In the genomic region with DNA sequence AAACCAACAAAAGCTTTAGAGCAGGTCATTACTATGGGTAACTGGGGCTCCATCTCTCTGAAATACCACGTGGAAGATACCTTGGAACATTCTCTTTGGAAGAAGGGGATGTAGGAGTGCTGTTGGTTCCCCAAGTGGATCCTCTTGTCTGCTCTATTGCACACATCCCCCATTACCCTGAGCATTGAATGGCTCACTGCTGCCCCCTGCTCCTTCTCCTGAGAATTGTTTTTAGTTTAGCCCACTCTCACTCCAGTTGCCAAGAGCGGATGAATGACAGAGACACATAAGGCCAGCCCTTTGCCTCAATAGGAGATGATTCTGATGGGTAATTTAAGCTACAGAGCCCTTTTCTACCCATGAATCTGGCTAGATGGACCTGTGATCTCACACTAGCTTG, we compare ENCODE assay signal across 8 cellular contexts.
DNase-seq lines count a peak whose midpoint lies in the region; ATAC-seq and TF ChIP-seq lines count a peak whose summit lies in the region.

No MANE protein-coding gene starts in this region.

- H3K4me3 Mint-ChIP-seq in Caco-2 (ENCODE audit: unreplicated experiment) (no peak overlapping the region), T-helper 17 cell (no peak overlapping the region)

- TF ChIP-seq EP300 in sigmoid colon (IDR thresholded peaks at IDR 0.05): no peak

- peak; percentile 62 to 65 for TF ChIP-seq CTCF in Caco-2 (IDR thresholded peaks at IDR 0.05; ENCODE audit: insufficient read depth in 1 of 2, low read depth in 1 of 2, low read length in 1 of 2, severe bottlenecking in 1 of 2, unreplicated experiment in 1 of 2)
- TF ChIP-seq CTCF in astrocyte of the cerebellum (IDR thresholded peaks at IDR 0.05; ENCODE audit: low read depth, low read length, missing control alignments): peak; percentile 71
- TF ChIP-seq CTCF in sigmoid colon (IDR thresholded peaks at IDR 0.05): peak in 2 of 4 experiments; percentile 27 to 30

- in situ Hi-C loops in astrocyte of the cerebellum (cut with HindIII; ENCODE audit: low sequenced_read_pairs): no loop called here

- POLR2A ChIA-PET in Caco-2 (lab: Charles Lee): no interaction called here

- H3K27ac Mint-ChIP-seq in Caco-2 (ENCODE audit: unreplicated experiment) (no peak overlapping the region), T-helper 17 cell (no peak overlapping the region)

- H3K4me1 Mint-ChIP-seq in Caco-2 (ENCODE audit: low read depth, unreplicated experiment) (peaks cover 9% of the 10 kb centered on the region), T-helper 17 cell (peaks cover 4% of the 10 kb centered on the region)

- no TSS peak for BruUV-seq in Caco-2 (replicated peaks; lab: Mats Ljungman, UMichigan)

- no peak overlapping the region for H3K4me3 ChIP-seq in Caco-2 (ENCODE audit: low read depth, low read length)
- H3K4me3 ChIP-seq in astrocyte of the cerebellum (ENCODE audit: low read depth, low read length): no peak overlapping the region
- H3K4me3 ChIP-seq in sigmoid colon: no peak overlapping the region

- H3K27me3 ChIP-seq in Caco-2 (replicated peaks; ENCODE audit: control insufficient read depth, insufficient read depth, low read length) (no peaks in the 10 kb centered on the region), sigmoid colon (no peaks in the 10 kb centered on the region)

- DNase-seq in Caco-2 (peak; percentile 41 to 66), T-helper 17 cell (peak in 2 of 3 donors; percentile 24 to 43), astrocyte of the cerebellum (ENCODE audit: low read depth) (peak; percentile 20), left colon (peak in 1 of 2 donors; percentile 51), sigmoid colon (no peak)
- peak; percentile 19 for DNase-seq in stimulated activated CD8-positive, alpha-beta memory T cell treated with anti-CD3 and anti-CD28 coated beads, Interleukin-15, amount 100 ng/mL, for 24 hours (ENCODE audit: low read depth)

- ATAC-seq in GM19452 (IDR thresholded peaks at IDR 0.05; ENCODE audit: unreplicated experiment) (peak; percentile 56), HG03575 (IDR thresholded peaks at IDR 0.05; ENCODE audit: extremely low read depth, insufficient number of reproducible peaks, low FRiP score, unreplicated experiment) (peak; percentile 85), T-helper 17 cell (peak; percentile 67), left colon (peak; percentile 92)

- no peak overlapping the region for H3K27ac ChIP-seq in sigmoid colon

- intact Hi-C loops in Caco-2 (cut with micrococcal nuclease; ENCODE audit: unreplicated experiment): loop anchor here (1.0 to 5.0 kb wide), 3 partner anchors 196 to 678 kb away; no protein-coding TSS in a partner anchor
- intact Hi-C loops in left colon (cut with DNase I, micrococcal nuclease): no loop called here
- intact Hi-C loops in sigmoid colon (cut with DNase I): no loop called here

- CTCF ChIA-PET in Caco-2 (lab: Charles Lee): no interaction called here

- H3K4me1 ChIP-seq in Caco-2 (no peaks in the 10 kb centered on the region), sigmoid colon (no peaks in the 10 kb centered on the region)

- peaks cover 9% of the 10 kb centered on the region for H3K9me3 Mint-ChIP-seq in Caco-2 (ENCODE audit: unreplicated experiment)

- no peak for TF ChIP-seq POLR2A in sigmoid colon (IDR thresholded peaks at IDR 0.05)

- no peaks in the 10 kb centered on the region for H3K36me3 ChIP-seq in Caco-2 (ENCODE audit: control insufficient read depth, insufficient read depth, low read length)
- no peaks in the 10 kb centered on the region for H3K36me3 ChIP-seq in sigmoid colon

- H3K36me3 Mint-ChIP-seq in Caco-2 (ENCODE audit: insufficient read depth, unreplicated experiment) (no peaks in the 10 kb centered on the region), T-helper 17 cell (ENCODE audit: low read depth) (peaks cover 2% of the 10 kb centered on the region)

- WGBS in sigmoid colon, 2 donors: 38 to 60% methylated on average over 2 of the region's 2 CpGs

- no peaks in the 10 kb centered on the region for H3K9me3 ChIP-seq in Caco-2
- H3K9me3 ChIP-seq in T-helper 17 cell (ENCODE audit: control insufficient read depth, low read length, poor library complexity, severe bottlenecking): no peaks in the 10 kb centered on the region
- no peaks in the 10 kb centered on the region for H3K9me3 ChIP-seq in sigmoid colon

- peaks cover 4% of the 10 kb centered on the region for H3K27me3 Mint-ChIP-seq in Caco-2 (ENCODE audit: insufficient read depth, unreplicated experiment)
- H3K27me3 Mint-ChIP-seq in T-helper 17 cell: peaks cover 7% of the 10 kb centered on the region
